In the genomic region with DNA sequence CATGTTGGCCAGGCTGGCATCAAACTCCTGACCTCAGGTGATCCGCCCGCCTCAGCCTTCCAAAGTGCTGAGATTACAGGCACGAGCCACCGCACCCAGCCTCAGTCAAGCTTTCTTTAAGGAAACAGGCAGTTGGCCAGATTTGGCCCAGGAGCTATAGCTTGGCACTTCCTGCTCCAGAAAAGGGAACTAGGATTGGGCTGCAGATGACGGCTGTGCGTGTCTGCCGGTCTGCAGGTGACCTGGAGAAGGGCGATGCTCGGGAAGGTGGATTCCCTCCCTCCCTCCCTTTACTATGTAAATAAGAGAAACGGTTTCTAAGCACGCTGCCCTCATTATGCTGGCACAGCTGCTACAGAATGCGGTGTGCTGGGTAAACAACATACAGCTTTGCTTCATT, we compare ENCODE assay signal across 9 cellular contexts.
A peak's percentile ranks its signal among the peaks of the same experiment; 100 is the strongest.
DNase-seq lines count a peak whose midpoint lies in the region; ATAC-seq, FAIRE-seq and TF ChIP-seq lines count a peak whose summit lies in the region.
"Had no signal": no experiment of that assay in that cellular context is flagged by ENCODE, and none has a peak within 500 bp of the region (broad histone marks: within the 10 kb centered on the region; RNA-seq: fewer than 3 reads in every experiment).

No MANE protein-coding gene starts in this region.

- H4K20me1 ChIP-seq in GM12878 (ENCODE audit: control insufficient read depth, insufficient read depth): no peaks in the 10 kb centered on the region

- WGBS in GM12878 (ENCODE audit: insufficient coverage, insufficient replicate concordance, low lambda C conversion rate, missing lambda C conversion rate): 42% methylated on average over 12 of the region's 12 CpGs
- 22% methylated on average over 12 of the region's 12 CpGs for WGBS in thymus
- WGBS in gastroesophageal sphincter (ENCODE audit: low coverage in 1 of 2), 2 donors: 81% methylated on average over 10 of the region's 12 CpGs; no CpG with 5 or more reads in 1 of the 2 donors

- H3K4me3 ChIP-seq in GM12878 (no peak overlapping the region; the same call in 1 of the 2 replicates), thymus (ENCODE audit: low read length) (peak overlapping the region; percentile 29), gastroesophageal sphincter (no peak overlapping the region)

- H3K27me3 ChIP-seq in GM12878 (replicated peaks in 1 of 2; ENCODE audit: control insufficient read depth in 2 of 2, insufficient read depth in 2 of 2, low read length in 1 of 2) (no peaks in the 10 kb centered on the region), thymus (ENCODE audit: control insufficient read depth, insufficient read depth) (no peaks in the 10 kb centered on the region), gastroesophageal sphincter (no peaks in the 10 kb centered on the region)

- in situ Hi-C loops in GM12878 (cut with MboI): no loop called here

- H3K4me1 ChIP-seq in GM12878 (ENCODE audit: control insufficient read depth, insufficient read depth, low read length): peaks cover 27% of the 10 kb centered on the region
- peaks cover 45% of the 10 kb centered on the region for H3K4me1 ChIP-seq in thymus (ENCODE audit: control insufficient read depth, insufficient read depth, low read length)
- H3K4me1 ChIP-seq in gastroesophageal sphincter: peaks cover 0 to 23% (median 0%) of the 10 kb centered on the region in 3 donors

- H3K27ac ChIP-seq in GM12878 (ENCODE audit: control insufficient read depth, insufficient read depth) (peak overlapping the region; percentile 43; the same call in 1 of the 2 replicates), thymus (ENCODE audit: low read depth) (peak overlapping the region; percentile 85), gastroesophageal sphincter (no peak overlapping the region)

- intact Hi-C loops in GM12878 (cut with micrococcal nuclease; ENCODE audit: unreplicated experiment): no loop called here

- H3K9me3 Mint-ChIP-seq in activated T-cell treated with anti-CD3 and anti-CD28 coated beads, Interleukin-2, amount 50 U/mL, for 72 hours: no peaks in the 10 kb centered on the region

- no peaks in the 10 kb centered on the region; a peak in 1 of 4 replicates for H3K36me3 ChIP-seq in GM12878 (ENCODE audit: control insufficient read depth in 2 of 2, insufficient read depth in 2 of 2, low read length in 1 of 2)
- H3K36me3 ChIP-seq in thymus (ENCODE audit: control insufficient read depth, insufficient read depth): peaks cover 12% of the 10 kb centered on the region
- peaks cover 0 to 13% of the 10 kb centered on the region in 2 donors for H3K36me3 ChIP-seq in gastroesophageal sphincter

- POLR2A ChIA-PET in GM12878 (lab: Charles Lee): interaction anchor here (0.9 kb wide), 1 partner anchor 73 kb away, joined by 3 read pairs; no protein-coding TSS in a partner anchor

- CTCF ChIA-PET in GM12878 (lab: Yijun Ruan, JAX): interaction anchor here (0.6 kb wide), 1 partner anchor 826 kb away, joined by 3 read pairs; no protein-coding TSS in a partner anchor

- no peak for TF ChIP-seq POLR2A in GM12878 (IDR thresholded peaks at IDR 0.05; ENCODE audit: low read depth, low read length)
- no peak for TF ChIP-seq POLR2A in gastroesophageal sphincter (IDR thresholded peaks at IDR 0.05)

- no peak for TF ChIP-seq RAD21 in GM12878 (IDR thresholded peaks at IDR 0.05; ENCODE audit: insufficient read depth, low read depth, low read length)

- peak overlapping the region; percentile 54 for H3K4me2 ChIP-seq in GM12878 (ENCODE audit: control insufficient read depth, insufficient read depth)

- H3K9me3 ChIP-seq in GM12878 (replicated peaks; ENCODE audit: control insufficient read depth, insufficient read depth, low read length): no peaks in the 10 kb centered on the region
- H3K9me3 ChIP-seq in thymus (ENCODE audit: control insufficient read depth): no peaks in the 10 kb centered on the region
- H3K9me3 ChIP-seq in gastroesophageal sphincter: no peaks in the 10 kb centered on the region

- SMC1A ChIA-PET in GM12878 (lab: Charles Lee; ENCODE audit: uncharacterized antibody, unreplicated experiment): no interaction called here

- no peak for ATAC-seq in activated T-cell treated with anti-CD3 and anti-CD28 coated beads, Interleukin-2, amount 50 U/mL, for 72 hours (replicated peaks in 1 of 2)
- ATAC-seq in GM12878: peak; percentile 79
- no peak for ATAC-seq in HG03439 (IDR thresholded peaks at IDR 0.05; ENCODE audit: unreplicated experiment)
- no peak for ATAC-seq in gastroesophageal sphincter

- DNase-seq in activated T-cell treated with anti-CD3 and anti-CD28 coated beads, Interleukin-2, amount 50 U/mL, for 72 hours: no peak
- DNase-seq in activated T-cell treated with anti-CD3 and anti-CD28 coated beads, Interleukin-2, amount 50 U/mL, for 48 hours: no peak
- DNase-seq in NCI-H510A (lab: John Stamatoyannopoulos, UW) (peak; percentile 94), GM12878 (ENCODE audit: low read depth, low spot score) (peak; percentile 40), GM19238 (ENCODE audit: insufficient read length, low spot score) (no peak)
- DNase-seq: GM23248 had no signal

- no peak overlapping the region for H2AFZ ChIP-seq in GM12878 (ENCODE audit: control insufficient read depth, low read depth, low read length)
- H2AFZ ChIP-seq: GM23248 had no signal

- H3K9ac ChIP-seq in GM12878 (ENCODE audit: control insufficient read depth, insufficient read depth, low read length): no peak overlapping the region
- H3K9ac ChIP-seq: GM23248 had no signal

- TF ChIP-seq EP300 in GM12878 (IDR thresholded peaks at IDR 0.05; ENCODE audit: borderline replicate concordance in 1 of 2, control insufficient read depth in 1 of 2, low read depth in 2 of 2, low read length in 2 of 2) (no peak), gastroesophageal sphincter (IDR thresholded peaks at IDR 0.05) (no peak)

- no TSS peak for BruUV-seq in GM12878 (replicated peaks; lab: Mats Ljungman, UMichigan)

- H3K4me1 Mint-ChIP-seq in activated T-cell treated with anti-CD3 and anti-CD28 coated beads, Interleukin-2, amount 50 U/mL, for 72 hours (ENCODE audit: low read depth): peaks cover 86% of the 10 kb centered on the region

- TF ChIP-seq CTCF in GM12878 (IDR thresholded peaks at IDR 0.05 in 2 of 3, conservative IDR thresholded peaks at IDR 0.05 in 1 of 3; ENCODE audit: control insufficient read depth in 2 of 3, extremely low read depth in 1 of 3, insufficient read depth in 1 of 3, low read depth in 3 of 3, low read length in 3 of 3): no peak
- no peak for TF ChIP-seq CTCF in gastroesophageal sphincter (IDR thresholded peaks at IDR 0.05)

- H3K4me3 Mint-ChIP-seq in activated T-cell treated with anti-CD3 and anti-CD28 coated beads, Interleukin-2, amount 50 U/mL, for 72 hours: peak overlapping the region; percentile 79 to 88

- peak overlapping the region; percentile 96 for H3K27ac Mint-ChIP-seq in activated T-cell treated with anti-CD3 and anti-CD28 coated beads, Interleukin-2, amount 50 U/mL, for 72 hours

- RAD21 ChIA-PET in GM12878 (lab: Charles Lee; ENCODE audit: unreplicated experiment): no interaction called here

- peaks cover 4 to 17% of the 10 kb centered on the region in 2 donors for H3K36me3 Mint-ChIP-seq in activated T-cell treated with anti-CD3 and anti-CD28 coated beads, Interleukin-2, amount 50 U/mL, for 72 hours (ENCODE audit: insufficient read depth in 2 of 2)

- peak; percentile 47 for FAIRE-seq in GM12878 (lab: Jason Lieb, UNC)

- H3K27me3 Mint-ChIP-seq in activated T-cell treated with anti-CD3 and anti-CD28 coated beads, Interleukin-2, amount 50 U/mL, for 72 hours (ENCODE audit: low read depth): no peaks in the 10 kb centered on the region

- H3K79me2 ChIP-seq in GM12878 (ENCODE audit: control insufficient read depth, insufficient read depth, low read length): no peaks in the 10 kb centered on the region; the same call in 1 of the 2 replicates

TF ChIP-seq in GM12878, 131 proteins besides CTCF, POLR2A, EP300 and RAD21 (continues in another document):
- no peak for TF ChIP-seq CBX5 (IDR thresholded peaks at IDR 0.05; ENCODE audit: low read depth)
- no peak for TF ChIP-seq CEBPZ (IDR thresholded peaks at IDR 0.05; ENCODE audit: low read depth, low read length)
- TF ChIP-seq BHLHE40 (IDR thresholded peaks at IDR 0.05; ENCODE audit: borderline replicate concordance in 1 of 2, low read depth in 2 of 2, low read length in 1 of 2): peak; percentile 57 to 65; a peak in 3 of 4 replicates
- TF ChIP-seq TCF12 (IDR thresholded peaks at IDR 0.05; ENCODE audit: low read depth, low read length): 0 out of 2 replicates have a peak, but pooled peaks have one; percentile 57
- no peak for TF ChIP-seq ELK1 (IDR thresholded peaks at IDR 0.05; ENCODE audit: low read depth, low read length)

Comparison
In these comparisons a context has a peak if more than half of its experiments do, and no peak if none do; other contexts are left out.
1. DNase-seq: peak in NCI-H510A (single experiment) and GM12878 (single experiment); none in activated T-cell treated with anti-CD3 and anti-CD28 coated beads, Interleukin-2, amount 50 U/mL, for 72 hours (0 of 2), activated T-cell treated with anti-CD3 and anti-CD28 coated beads, Interleukin-2, amount 50 U/mL, for 48 hours (0 of 2) and GM19238 (single experiment).
2. H3K27ac ChIP-seq: peak in GM12878 (single experiment) and thymus (single experiment); none in gastroesophageal sphincter (0 of 4).